Comparison of ENCODE assay signal across 8 cellular contexts in the genomic region with DNA sequence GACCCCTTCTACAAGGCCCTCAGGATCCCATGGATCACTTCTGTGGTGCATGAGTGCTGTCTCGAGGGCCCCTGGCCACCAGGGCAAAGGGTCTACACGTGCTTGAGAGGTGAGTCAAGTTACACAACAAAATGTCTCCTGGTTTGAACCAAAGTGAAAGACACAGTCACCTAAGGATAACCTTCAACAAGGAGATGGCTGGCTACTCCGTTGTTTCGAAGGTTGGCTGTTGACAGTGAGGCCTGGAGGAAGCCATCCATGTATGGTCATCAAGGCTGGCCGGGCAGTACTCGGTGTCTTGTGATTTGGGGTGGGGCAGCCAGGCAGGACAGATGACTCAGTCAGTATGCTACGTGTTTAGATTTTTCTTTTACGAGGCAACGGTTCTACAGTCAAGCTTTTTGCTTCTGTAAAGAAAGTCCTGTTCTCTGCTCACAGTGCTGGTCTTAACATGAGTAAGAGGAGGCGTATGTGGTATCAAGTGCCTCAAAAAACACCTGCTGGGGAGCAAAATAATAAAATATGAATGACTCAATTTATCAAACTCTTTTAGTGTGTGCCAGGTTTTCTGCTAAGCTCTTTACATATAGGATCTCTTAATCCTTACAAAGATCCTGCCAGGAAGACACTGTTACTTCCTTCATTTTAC. TPM values are rescaled to one million over a fixed set of nuclear protein-coding genes. Genes with fewer than 3 reads are reported as not detected.
A peak's percentile ranks its signal among the peaks of the same experiment; 100 is the strongest.
DNase-seq lines count a peak whose midpoint lies in the region; ATAC-seq, FAIRE-seq and TF ChIP-seq lines count a peak whose summit lies in the region.

No MANE protein-coding gene starts in this region.

- H3K27me3 ChIP-seq in fibroblast of lung (ENCODE audit: control insufficient read depth, insufficient read depth, low read length) (no peaks in the 10 kb centered on the region), pancreas (no peaks in the 10 kb centered on the region)

- TF ChIP-seq CTCF in fibroblast of lung (conservative IDR thresholded peaks at IDR 0.05 in 1 of 2, IDR thresholded peaks at IDR 0.05 in 1 of 2; ENCODE audit: low read depth in 1 of 2, low read length in 2 of 2) (peak in 1 of 2 donors; percentile 3), pancreas (IDR thresholded peaks at IDR 0.05) (no peak)

- DNase-seq in CD1c-positive myeloid dendritic cell (ENCODE audit: extremely low spot score) (peak; percentile 16), RCC 7860 (ENCODE audit: low spot score) (peak; percentile 91), fibroblast of lung (ENCODE audit: low read depth in 2 of 2) (peak; percentile 97 to 99), pancreas (no peak), posterior cingulate gyrus (no peak), NCI-H510A treated with DMSO at 0.1 percent for 48 hours (lab: John Stamatoyannopoulos, UW) (no peak)
- DNase-seq in effector CD4-positive, alpha-beta T cell = no peak

- H3K27ac ChIP-seq in fibroblast of lung (ENCODE audit: insufficient read depth, low read length) = peak overlapping the region; percentile 86
- no peak overlapping the region for H3K27ac ChIP-seq in pancreas

- H3K4me1 ChIP-seq in fibroblast of lung (ENCODE audit: control insufficient read depth, extremely low read depth, insufficient read depth, low read length) = peaks cover 8% of the 10 kb centered on the region
- H3K4me1 ChIP-seq in pancreas = peaks cover 7 to 18% (median 13%) of the 10 kb centered on the region in 3 donors

- no peaks in the 10 kb centered on the region for H3K36me3 ChIP-seq in fibroblast of lung (ENCODE audit: control insufficient read depth, insufficient read depth, low read length)
- no peaks in the 10 kb centered on the region for H3K36me3 ChIP-seq in pancreas

- no peak overlapping the region for H3K4me3 ChIP-seq in fibroblast of lung (replicated peaks in 1 of 4; ENCODE audit: control extremely low read depth in 1 of 4, insufficient read depth in 1 of 4, low read depth in 3 of 4, low read length in 4 of 4)
- H3K4me3 ChIP-seq in pancreas = no peak overlapping the region

- H2AFZ ChIP-seq in fibroblast of lung (ENCODE audit: low read length) = peak overlapping the region; percentile 89

- no peak overlapping the region for H3K9ac ChIP-seq in fibroblast of lung (ENCODE audit: insufficient read depth, low read length)

- 76 to 80% methylated on average over 10 of the region's 10 CpGs for WGBS in pancreas, 2 donors

- H3K79me2 ChIP-seq in fibroblast of lung (ENCODE audit: control insufficient read depth, insufficient read depth, low read length) = no peaks in the 10 kb centered on the region

- H3K9me3 ChIP-seq in fibroblast of lung (ENCODE audit: control insufficient read depth, insufficient read depth, low read depth, low read length) = no peaks in the 10 kb centered on the region
- H3K9me3 ChIP-seq in pancreas = no peaks in the 10 kb centered on the region

- FAIRE-seq in RCC 7860 (lab: Jason Lieb, UNC) = peak; percentile 78
- FAIRE-seq in pancreas (lab: Jason Lieb, UNC) = peak; percentile 95

- H3K4me2 ChIP-seq in fibroblast of lung (ENCODE audit: extremely low read depth, insufficient read depth, low read length) = peak overlapping the region; percentile 25

- H4K20me1 ChIP-seq in fibroblast of lung (ENCODE audit: control insufficient read depth, extremely low read depth, insufficient read depth, low read length) = no peaks in the 10 kb centered on the region

- intact Hi-C loops in pancreas (cut with DNase I) = no loop called here
- intact Hi-C loops in posterior cingulate gyrus (cut with DNase I) = no loop called here

- ATAC-seq in pancreas (peak in 3 of 4 donors; percentile 16 to 41 (median 26)), HG03442 (IDR thresholded peaks at IDR 0.05; ENCODE audit: unreplicated experiment) (no peak)

RNA-seq across cellular contexts. Expression of gene NT5DC3, which starts 18.0 kb away (rescaled TPM):
- total RNA-seq in fibroblast of lung (10.0 and 10.4 TPM in 2 replicates), pancreas (1 to 10 TPM; 2.9 to 6.4 (median 4.2) TPM)
- polyA plus RNA-seq in fibroblast of lung (4.1 and 4.7 TPM in 2 replicates), pancreas (1 to 10 TPM; 2.6 to 4.2 TPM)
- 3.4 and 4.1 TPM in 2 replicates for polyA plus RNA-seq in fibroblast of lung (2012)
- polyA minus RNA-seq in fibroblast of lung (ENCODE audit: low replicate concordance) = 8.3 TPM in 2 replicates

Comparison
In these comparisons a context has a peak if more than half of its experiments do, and no peak if none do; other contexts are left out.
1. DNase-seq: peak in CD1c-positive myeloid dendritic cell (single experiment), RCC 7860 (single experiment) and fibroblast of lung (2 of 2); none in pancreas (0 of 6), effector CD4-positive, alpha-beta T cell (single experiment), posterior cingulate gyrus (0 of 10) and NCI-H510A treated with DMSO at 0.1 percent for 48 hours (single experiment).